Comparison of ENCODE assay signal across 8 cellular contexts in genomic region chr10:23368816-23369640, GRCh38. TPM values are rescaled to one million over a fixed set of nuclear protein-coding genes. Genes with fewer than 3 reads are reported as not detected.
DNase-seq lines count a peak whose midpoint lies in the region; ATAC-seq, FAIRE-seq and TF ChIP-seq lines count a peak whose summit lies in the region.

No MANE protein-coding gene starts in this region.

- peak; percentile 81 for ATAC-seq in GM19468 (IDR thresholded peaks at IDR 0.05; ENCODE audit: extremely low read depth, unreplicated experiment)
- peak; percentile 69 for ATAC-seq in HG03354 (IDR thresholded peaks at IDR 0.05; ENCODE audit: poor library complexity, severe bottlenecking, unreplicated experiment)
- peak; percentile 39 for ATAC-seq in activated naive CD8-positive, alpha-beta T cell treated with anti-CD3 and anti-CD28 coated beads, Interleukin-2, amount 50 U/mL, for 24 hours

- peaks cover 5% of the 10 kb centered on the region for H3K9me3 Mint-ChIP-seq in activated naive CD8-positive, alpha-beta T cell treated with anti-CD3 and anti-CD28 coated beads, Interleukin-2, amount 50 U/mL, for 24 hours

- TF ChIP-seq POLR2A in GM12891 (IDR thresholded peaks at IDR 0.05; ENCODE audit: low read depth, low read length) (no peak), vagina (IDR thresholded peaks at IDR 0.05) (no peak)

- no peaks in the 10 kb centered on the region for H3K9me3 ChIP-seq in MG63
- H3K9me3 ChIP-seq in vagina, result no peaks in the 10 kb centered on the region

- TF ChIP-seq CTCF in vagina (IDR thresholded peaks at IDR 0.05), result no peak

- H3K27ac ChIP-seq in vagina, result no peak overlapping the region

- H3K27ac Mint-ChIP-seq in activated naive CD8-positive, alpha-beta T cell treated with anti-CD3 and anti-CD28 coated beads, Interleukin-2, amount 50 U/mL, for 24 hours, result peak overlapping the region; percentile 79

- H3K4me3 Mint-ChIP-seq in activated naive CD8-positive, alpha-beta T cell treated with anti-CD3 and anti-CD28 coated beads, Interleukin-2, amount 50 U/mL, for 24 hours, result peak overlapping the region; percentile 61

- H3K4me3 ChIP-seq in MG63, result no peak overlapping the region
- H3K4me3 ChIP-seq in vagina, result no peak overlapping the region

- peak; percentile 12 for DNase-seq in GM12891 (ENCODE audit: insufficient read length, low spot score)
- no peak for DNase-seq in activated naive CD8-positive, alpha-beta T cell treated with anti-CD3 and anti-CD28 coated beads, Interleukin-2, amount 50 U/mL, for 24 hours
- no peak for DNase-seq in NCI-H2107 treated with DMSO at 0.1 percent for 48 hours (lab: John Stamatoyannopoulos, UW; ENCODE audit: unreplicated experiment)
- no peak for DNase-seq in EL
- no peak for DNase-seq in MG63
- no peak for DNase-seq in vagina (ENCODE audit: extremely low spot score in 2 of 2)

- FAIRE-seq in GM12891 (lab: Jason Lieb, UNC), result peak; percentile 57

- no peaks in the 10 kb centered on the region for H3K36me3 ChIP-seq in MG63
- H3K36me3 ChIP-seq in vagina, result no peaks in the 10 kb centered on the region

- H3K27me3 ChIP-seq in MG63 (no peaks in the 10 kb centered on the region), vagina (no peaks in the 10 kb centered on the region)

- H3K4me1 ChIP-seq in vagina, result no peaks in the 10 kb centered on the region

- intact Hi-C loops in vagina (cut with DNase I), result no loop called here

- H3K27me3 Mint-ChIP-seq in activated naive CD8-positive, alpha-beta T cell treated with anti-CD3 and anti-CD28 coated beads, Interleukin-2, amount 50 U/mL, for 24 hours, result no peaks in the 10 kb centered on the region

- H3K36me3 Mint-ChIP-seq in activated naive CD8-positive, alpha-beta T cell treated with anti-CD3 and anti-CD28 coated beads, Interleukin-2, amount 50 U/mL, for 24 hours (ENCODE audit: low read depth), result no peaks in the 10 kb centered on the region

- H3K4me1 Mint-ChIP-seq in activated naive CD8-positive, alpha-beta T cell treated with anti-CD3 and anti-CD28 coated beads, Interleukin-2, amount 50 U/mL, for 24 hours, result peaks cover 69% of the 10 kb centered on the region

TF ChIP-seq in GM12891, 5 proteins besides CTCF, POLR2A, EP300 and RAD21:
- no peak for TF ChIP-seq POLR2AphosphoS5 (IDR thresholded peaks at IDR 0.05; ENCODE audit: low read depth, low read length)
- no peak for TF ChIP-seq TAF1 (IDR thresholded peaks at IDR 0.05; ENCODE audit: low read depth, low read length)
- peak; percentile 86 for TF ChIP-seq SPI1 (IDR thresholded peaks at IDR 0.05; ENCODE audit: low read depth, low read length)
- TF ChIP-seq POU2F2 (IDR thresholded peaks at IDR 0.05; ENCODE audit: low read depth, low read length), result no peak
- TF ChIP-seq PAX5 (IDR thresholded peaks at IDR 0.05; ENCODE audit: insufficient read depth, low read length, severe bottlenecking), result no peak
TF ChIP-seq in GM12891: peak in this region for 1.

RNA-seq across cellular contexts. Expression of gene C10orf67, which starts 24.4 kb away (rescaled TPM):
- polyA plus RNA-seq in GM12891 (2012; ENCODE audit: low read depth, missing spikeins), result not detected
- not detected in 2 replicates for total RNA-seq in MG63 (2014; rRNA removed; shearing (Covaris generic); ENCODE audit: low replicate concordance)
- not detected for total RNA-seq in vagina
